Comparison of ENCODE assay signal across 1 cellular context in the genomic region with DNA sequence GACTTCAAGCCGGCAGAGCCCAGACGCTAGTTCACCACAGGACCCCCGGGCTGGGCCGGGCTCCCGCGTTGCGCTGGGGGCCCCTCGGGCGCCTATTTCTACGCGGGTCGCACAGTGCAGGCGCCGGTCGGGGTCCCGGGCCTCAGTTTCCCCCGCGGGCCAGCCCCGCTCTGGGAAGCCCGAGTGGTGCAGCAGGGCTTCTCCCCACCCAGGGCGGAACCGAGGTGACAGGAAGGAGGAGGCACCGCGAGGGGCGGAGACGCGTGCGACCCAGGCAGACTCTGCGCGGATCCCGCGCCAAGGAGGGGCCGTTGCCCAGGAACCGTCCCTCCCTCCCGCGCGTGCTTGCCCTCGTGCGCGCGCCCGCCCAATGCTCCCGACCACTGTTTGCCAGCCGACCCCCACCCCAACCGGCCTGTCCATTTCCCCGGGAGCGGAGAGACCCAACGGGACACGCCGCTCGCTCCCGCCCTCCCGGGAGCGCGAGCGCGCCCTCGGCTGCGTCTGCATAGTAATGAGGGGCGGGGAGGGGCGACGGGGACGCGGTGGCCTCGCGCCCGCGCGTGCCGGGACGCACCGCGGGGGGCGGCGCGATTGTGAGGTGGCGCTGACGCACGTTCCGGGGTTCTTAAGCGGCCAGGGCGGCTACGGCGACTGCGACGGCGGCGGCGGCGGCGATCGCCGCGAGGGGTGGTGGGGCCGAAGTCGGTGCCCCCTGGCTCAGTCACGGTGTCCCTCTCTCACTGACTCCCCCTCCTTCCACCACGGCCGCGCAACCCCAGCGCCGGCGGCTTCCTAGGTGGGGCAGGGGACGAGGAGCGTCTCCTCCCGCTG.
A peak's percentile ranks its signal among the peaks of the same experiment; 100 is the strongest.
TF ChIP-seq lines count a peak whose summit lies in the region.

Gene CPEB2 (plus strand): TSS at position 657 of the 834 bp plus-strand sequence. CDS start 193 bp downstream, outside the sequence.

TF ChIP-seq in HepG2, 621 proteins besides CTCF, POLR2A, EP300 and RAD21 (continued from another document and continues in another):
- TF ChIP-seq ZNF883 (CRISPR knock-in tag; IDR thresholded peaks at IDR 0.05; ENCODE audit: not compliant biosample characterization) = peak; percentile 23
- TF ChIP-seq STAT5B (CRISPR knock-in tag; IDR thresholded peaks at IDR 0.05) = no peak
- no peak for TF ChIP-seq PPARG (CRISPR knock-in tag; conservative IDR thresholded peaks at IDR 0.05)
- 0 out of 2 replicates have a peak, but pooled peaks have one; percentile 15 for TF ChIP-seq SMAD3 (CRISPR knock-in tag; IDR thresholded peaks at IDR 0.05)
- peak; percentile 23; the same call in 1 of the 2 replicates for TF ChIP-seq THAP9 (CRISPR knock-in tag; IDR thresholded peaks at IDR 0.05; ENCODE audit: borderline replicate concordance)
- no peak for TF ChIP-seq HNF4G (IDR thresholded peaks at IDR 0.05; ENCODE audit: borderline replicate concordance, low read depth, low read length)
- no peak for TF ChIP-seq HNF4G (CRISPR knock-in tag; IDR thresholded peaks at IDR 0.05; ENCODE audit: borderline replicate concordance, low read depth)
- no peak; the same call in 1 of the 2 replicates for TF ChIP-seq ZNF567 (CRISPR knock-in tag; IDR thresholded peaks at IDR 0.05; ENCODE audit: borderline replicate concordance)
- TF ChIP-seq ONECUT2 (CRISPR knock-in tag; IDR thresholded peaks at IDR 0.05) = 0 out of 2 replicates have a peak, but pooled peaks have one; percentile 8
- no peak for TF ChIP-seq ZNF564 (CRISPR knock-in tag; IDR thresholded peaks at IDR 0.05)
- TF ChIP-seq ZHX2 (IDR thresholded peaks at IDR 0.05; ENCODE audit: low read depth) = peak; percentile 55; the same call in 1 of the 2 replicates
- no peak for TF ChIP-seq ZHX2 (CRISPR knock-in tag; IDR thresholded peaks at IDR 0.05; ENCODE audit: borderline replicate concordance)
- no peak for TF ChIP-seq ZKSCAN5 (CRISPR knock-in tag; IDR thresholded peaks at IDR 0.05)
- peak; percentile 65; the same call in 1 of the 2 replicates for TF ChIP-seq ZNF546 (CRISPR knock-in tag; conservative IDR thresholded peaks at IDR 0.05)
- peak; percentile 66; the same call in 1 of the 2 replicates for TF ChIP-seq ZNF598 (CRISPR knock-in tag; IDR thresholded peaks at IDR 0.05; ENCODE audit: borderline replicate concordance)
- peak; percentile 56; the same call in 1 of the 2 replicates for TF ChIP-seq HOXA9 (CRISPR knock-in tag; IDR thresholded peaks at IDR 0.05; ENCODE audit: borderline replicate concordance)
- TF ChIP-seq ZBTB38 (CRISPR knock-in tag; IDR thresholded peaks at IDR 0.05) = no peak
- TF ChIP-seq, protein P1, sequence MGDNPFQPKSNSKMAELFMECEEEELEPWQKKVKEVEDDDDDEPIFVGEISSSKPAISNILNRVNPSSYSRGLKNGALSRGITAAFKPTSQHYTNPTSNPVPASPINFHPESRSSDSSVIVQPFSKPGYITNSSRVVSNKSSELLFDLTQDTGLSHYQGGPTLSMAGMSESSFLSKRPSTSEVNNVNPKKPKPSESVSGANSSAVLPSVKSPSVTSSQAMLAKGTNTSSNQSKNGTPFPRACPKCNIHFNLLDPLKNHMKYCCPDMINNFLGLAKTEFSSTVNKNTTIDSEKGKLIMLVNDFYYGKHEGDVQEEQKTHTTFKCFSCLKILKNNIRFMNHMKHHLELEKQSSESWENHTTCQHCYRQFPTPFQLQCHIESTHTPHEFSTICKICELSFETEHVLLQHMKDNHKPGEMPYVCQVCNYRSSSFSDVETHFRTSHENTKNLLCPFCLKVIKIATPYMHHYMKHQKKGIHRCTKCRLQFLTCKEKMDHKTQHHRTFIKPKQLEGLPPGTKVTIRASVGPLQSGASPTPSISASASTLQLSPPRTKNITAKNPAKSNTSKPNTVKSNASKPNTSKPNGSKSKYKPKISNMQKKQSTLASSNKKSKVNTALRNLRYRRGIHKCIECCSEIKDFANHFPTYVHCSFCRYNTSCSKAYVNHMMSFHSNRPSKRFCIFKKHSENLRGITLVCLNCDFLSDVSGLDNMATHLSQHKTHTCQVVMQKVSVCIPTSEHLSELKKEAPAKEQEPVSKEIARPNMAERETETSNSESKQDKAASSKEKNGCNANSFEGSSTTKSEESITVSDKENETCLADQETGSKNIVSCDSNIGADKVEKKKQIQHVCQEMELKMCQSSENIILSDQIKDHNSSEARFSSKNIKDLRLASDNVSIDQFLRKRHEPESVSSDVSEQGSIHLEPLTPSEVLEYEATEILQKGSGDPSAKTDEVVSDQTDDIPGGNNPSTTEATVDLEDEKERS (CRISPR knock-in tag; IDR thresholded peaks at IDR 0.05) = peak; percentile 60; the same call in 1 of the 2 replicates
- no peak for TF ChIP-seq ARID2 (CRISPR knock-in tag; IDR thresholded peaks at IDR 0.05; ENCODE audit: borderline replicate concordance)
- 0 out of 2 replicates have a peak, but pooled peaks have one; percentile 5 for TF ChIP-seq RARA (CRISPR knock-in tag; IDR thresholded peaks at IDR 0.05)
- no peak for TF ChIP-seq ZFAT (CRISPR knock-in tag; conservative IDR thresholded peaks at IDR 0.05)
- peak; percentile 48; the same call in 1 of the 2 replicates for TF ChIP-seq SOX5 (CRISPR knock-in tag; IDR thresholded peaks at IDR 0.05; ENCODE audit: borderline replicate concordance)
- 0 out of 2 replicates have a peak, but pooled peaks have one; percentile 37 for TF ChIP-seq ZNF547 (CRISPR knock-in tag; IDR thresholded peaks at IDR 0.05)
- no peak for TF ChIP-seq ZNF720 (CRISPR knock-in tag; IDR thresholded peaks at IDR 0.05)
- TF ChIP-seq ZNF160 (CRISPR knock-in tag; IDR thresholded peaks at IDR 0.05) = no peak
- no peak for TF ChIP-seq ZNF772 (CRISPR knock-in tag; IDR thresholded peaks at IDR 0.05)
- peak; percentile 94 for TF ChIP-seq POLR2G (IDR thresholded peaks at IDR 0.05; ENCODE audit: low read depth, low read length)
- TF ChIP-seq ZNF569 (CRISPR knock-in tag; IDR thresholded peaks at IDR 0.05; ENCODE audit: borderline replicate concordance) = no peak
- TF ChIP-seq ZMAT3 (CRISPR knock-in tag; conservative IDR thresholded peaks at IDR 0.05) = 0 out of 2 replicates have a peak, but pooled peaks have one; percentile 21
- TF ChIP-seq ZNF570 (CRISPR knock-in tag; IDR thresholded peaks at IDR 0.05; ENCODE audit: borderline replicate concordance) = no peak
- no peak for TF ChIP-seq ELF4 (CRISPR knock-in tag; IDR thresholded peaks at IDR 0.05; ENCODE audit: borderline replicate concordance)
- TF ChIP-seq BORCS8-MEF2B (CRISPR knock-in tag; IDR thresholded peaks at IDR 0.05) = no peak; the same call in 1 of the 2 replicates
- TF ChIP-seq YEATS2 (CRISPR knock-in tag; IDR thresholded peaks at IDR 0.05; ENCODE audit: borderline replicate concordance) = peak; percentile 16; the same call in 1 of the 2 replicates
- TF ChIP-seq, protein P2, sequence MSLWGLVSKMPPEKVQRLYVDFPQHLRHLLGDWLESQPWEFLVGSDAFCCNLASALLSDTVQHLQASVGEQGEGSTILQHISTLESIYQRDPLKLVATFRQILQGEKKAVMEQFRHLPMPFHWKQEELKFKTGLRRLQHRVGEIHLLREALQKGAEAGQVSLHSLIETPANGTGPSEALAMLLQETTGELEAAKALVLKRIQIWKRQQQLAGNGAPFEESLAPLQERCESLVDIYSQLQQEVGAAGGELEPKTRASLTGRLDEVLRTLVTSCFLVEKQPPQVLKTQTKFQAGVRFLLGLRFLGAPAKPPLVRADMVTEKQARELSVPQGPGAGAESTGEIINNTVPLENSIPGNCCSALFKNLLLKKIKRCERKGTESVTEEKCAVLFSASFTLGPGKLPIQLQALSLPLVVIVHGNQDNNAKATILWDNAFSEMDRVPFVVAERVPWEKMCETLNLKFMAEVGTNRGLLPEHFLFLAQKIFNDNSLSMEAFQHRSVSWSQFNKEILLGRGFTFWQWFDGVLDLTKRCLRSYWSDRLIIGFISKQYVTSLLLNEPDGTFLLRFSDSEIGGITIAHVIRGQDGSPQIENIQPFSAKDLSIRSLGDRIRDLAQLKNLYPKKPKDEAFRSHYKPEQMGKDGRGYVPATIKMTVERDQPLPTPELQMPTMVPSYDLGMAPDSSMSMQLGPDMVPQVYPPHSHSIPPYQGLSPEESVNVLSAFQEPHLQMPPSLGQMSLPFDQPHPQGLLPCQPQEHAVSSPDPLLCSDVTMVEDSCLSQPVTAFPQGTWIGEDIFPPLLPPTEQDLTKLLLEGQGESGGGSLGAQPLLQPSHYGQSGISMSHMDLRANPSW (CRISPR knock-in tag; IDR thresholded peaks at IDR 0.05; ENCODE audit: borderline replicate concordance) = no peak
- no peak for TF ChIP-seq ZBTB49 (CRISPR knock-in tag; IDR thresholded peaks at IDR 0.05; ENCODE audit: borderline replicate concordance)
- no peak for TF ChIP-seq XBP1 (CRISPR knock-in tag; IDR thresholded peaks at IDR 0.05)
- TF ChIP-seq NPAS2 (CRISPR knock-in tag; IDR thresholded peaks at IDR 0.05; ENCODE audit: borderline replicate concordance) = no peak
